ENCODE assay signal across 19 cellular contexts in genomic region chr7:19589436-19589835, GRCh38.
"Had no signal": no experiment of that assay in that cellular context is flagged by ENCODE, and none has a peak within 500 bp of the region (broad histone marks: within the 10 kb centered on the region; RNA-seq: fewer than 3 reads in every experiment).

No MANE protein-coding gene starts in this region.

- H3K9me3 ChIP-seq: gastrocnemius medialis, left lung, lower lobe of right lung, mucosa of descending colon had no signal

- H3K4me1 ChIP-seq: esophagus muscularis mucosa, gastrocnemius medialis, heart right ventricle, left lung, lower lobe of right lung had no signal

- H3K4me3 ChIP-seq: coronary artery, esophagus muscularis mucosa, gastrocnemius medialis, heart right ventricle, left lung, lower lobe of right lung, mucosa of descending colon had no signal

- ATAC-seq: effector memory CD8-positive, alpha-beta T cell; gastrocnemius medialis; heart right ventricle; left cardiac atrium; left lung; left ventricle myocardium superior; lower lobe of right lung; mucosa of descending colon had no signal

- H3K27me3 ChIP-seq: esophagus muscularis mucosa, gastrocnemius medialis, heart right ventricle, left lung had no signal

- H3K27ac ChIP-seq: coronary artery, esophagus muscularis mucosa, gastrocnemius medialis, heart right ventricle, left lung, lower lobe of right lung had no signal

- H3K36me3 ChIP-seq: esophagus muscularis mucosa, gastrocnemius medialis, heart right ventricle, left lung, lower lobe of right lung had no signal

- DNase-seq: effector CD8-positive, alpha-beta T cell; effector memory CD8-positive, alpha-beta T cell; endodermal cell; foreskin fibroblast; foreskin melanocyte; gastrocnemius medialis; glutamatergic neuron; head of caudate nucleus; heart right ventricle; hippocampal formation; left cardiac atrium; left lung; left ventricle myocardium superior; lower lobe of right lung; mesenchymal stem cell; mucosa of descending colon; naive B cell had no signal
